Comparison of ENCODE assay signal across 9 cellular contexts in genomic region chr13:95296326-95296939, GRCh38. TPM values are rescaled to one million over a fixed set of nuclear protein-coding genes. Genes with fewer than 3 reads are reported as not detected.
A peak's percentile ranks its signal among the peaks of the same experiment; 100 is the strongest.
DNase-seq lines count a peak whose midpoint lies in the region; ATAC-seq and TF ChIP-seq lines count a peak whose summit lies in the region.
"Had no signal": no experiment of that assay in that cellular context is flagged by ENCODE, and none has a peak within 500 bp of the region (broad histone marks: within the 10 kb centered on the region; RNA-seq: fewer than 3 reads in every experiment).

No MANE protein-coding gene starts in this region.

- ATAC-seq in left lobe of liver (peak; percentile 89), GM21390 (IDR thresholded peaks at IDR 0.05; ENCODE audit: unreplicated experiment) (no peak)

- TF ChIP-seq CTCF in NB4 (IDR thresholded peaks at IDR 0.05; ENCODE audit: low read depth, low read length), result peak; percentile 58

- no peak for TF ChIP-seq POLR2A in NB4 (IDR thresholded peaks at IDR 0.05; ENCODE audit: extremely low read depth, insufficient read length)

- DNase-seq in NCI-H1092 treated with DMSO at 0.1 percent for 48 hours (lab: John Stamatoyannopoulos, UW) (peak; percentile 53), NCI-H1092 (lab: John Stamatoyannopoulos, UW) (no peak), NB4 (ENCODE audit: low read depth) (peak; percentile 30), astrocyte of the hippocampus (ENCODE audit: low read depth, low spot score) (peak; percentile 53), left lobe of liver (ENCODE audit: low spot score) (peak; percentile 83), NCI-H774 (lab: John Stamatoyannopoulos, UW) (no peak), T-helper 2 cell (no peak)

- no peak overlapping the region for H3K4me3 ChIP-seq in NB4 (ENCODE audit: low read depth, low read length)
- H3K4me3 ChIP-seq: BLaER1 had no signal

RNA-seq across cellular contexts. Expression of gene ABCC4, which starts 4.8 kb away (rescaled TPM):
- 1.7 TPM for total RNA-seq in left lobe of liver

Comparison
In these comparisons a context has a peak if more than half of its experiments do, and no peak if none do; other contexts are left out.
1. DNase-seq: peak in NCI-H1092 treated with DMSO at 0.1 percent for 48 hours (single experiment), NB4 (single experiment), astrocyte of the hippocampus (single experiment) and left lobe of liver (single experiment); none in NCI-H1092 (single experiment), NCI-H774 (single experiment) and T-helper 2 cell (0 of 5).